In the genomic region with DNA sequence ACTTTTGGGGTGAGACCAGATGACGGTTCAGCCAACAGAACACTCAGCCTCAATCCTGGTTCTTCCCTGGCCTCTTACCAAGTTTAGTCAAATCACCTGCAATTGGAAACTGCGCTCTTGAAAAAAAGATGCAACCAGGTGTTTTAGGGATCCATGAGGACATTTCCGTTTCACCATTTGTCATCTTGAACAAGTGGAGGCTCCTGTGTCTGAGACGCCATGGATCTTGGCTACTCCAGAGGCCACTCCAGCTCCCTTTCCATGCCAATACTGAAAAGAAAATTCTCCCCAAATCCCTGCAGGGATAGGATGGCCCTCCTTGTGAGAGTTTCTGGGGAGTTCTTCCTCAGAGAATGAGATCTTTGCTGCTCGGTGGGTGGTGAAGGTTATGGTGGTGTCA, we compare ENCODE assay signal across 1 cellular context.
TF ChIP-seq lines count a peak whose summit lies in the region.

No MANE protein-coding gene starts in this region.

TF ChIP-seq in K562, 482 proteins besides CTCF, POLR2A, EP300 and RAD21 (continued from another document):
- no peak for TF ChIP-seq ZNF785 (CRISPR knock-in tag; IDR thresholded peaks at IDR 0.05)
- TF ChIP-seq KHSRP (IDR thresholded peaks at IDR 0.05): no peak
- TF ChIP-seq CBX3 (IDR thresholded peaks at IDR 0.05; ENCODE audit: borderline replicate concordance in 1 of 2, low read length in 2 of 2): no peak
- TF ChIP-seq ZNF263 (CRISPR knock-in tag; IDR thresholded peaks at IDR 0.05; ENCODE audit: borderline replicate concordance): no peak
- TF ChIP-seq, protein P1, sequence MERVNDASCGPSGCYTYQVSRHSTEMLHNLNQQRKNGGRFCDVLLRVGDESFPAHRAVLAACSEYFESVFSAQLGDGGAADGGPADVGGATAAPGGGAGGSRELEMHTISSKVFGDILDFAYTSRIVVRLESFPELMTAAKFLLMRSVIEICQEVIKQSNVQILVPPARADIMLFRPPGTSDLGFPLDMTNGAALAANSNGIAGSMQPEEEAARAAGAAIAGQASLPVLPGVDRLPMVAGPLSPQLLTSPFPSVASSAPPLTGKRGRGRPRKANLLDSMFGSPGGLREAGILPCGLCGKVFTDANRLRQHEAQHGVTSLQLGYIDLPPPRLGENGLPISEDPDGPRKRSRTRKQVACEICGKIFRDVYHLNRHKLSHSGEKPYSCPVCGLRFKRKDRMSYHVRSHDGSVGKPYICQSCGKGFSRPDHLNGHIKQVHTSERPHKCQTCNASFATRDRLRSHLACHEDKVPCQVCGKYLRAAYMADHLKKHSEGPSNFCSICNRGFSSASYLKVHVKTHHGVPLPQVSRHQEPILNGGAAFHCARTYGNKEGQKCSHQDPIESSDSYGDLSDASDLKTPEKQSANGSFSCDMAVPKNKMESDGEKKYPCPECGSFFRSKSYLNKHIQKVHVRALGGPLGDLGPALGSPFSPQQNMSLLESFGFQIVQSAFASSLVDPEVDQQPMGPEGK (CRISPR knock-in tag; IDR thresholded peaks at IDR 0.05; ENCODE audit: borderline replicate concordance): no peak
- TF ChIP-seq, protein P2, sequence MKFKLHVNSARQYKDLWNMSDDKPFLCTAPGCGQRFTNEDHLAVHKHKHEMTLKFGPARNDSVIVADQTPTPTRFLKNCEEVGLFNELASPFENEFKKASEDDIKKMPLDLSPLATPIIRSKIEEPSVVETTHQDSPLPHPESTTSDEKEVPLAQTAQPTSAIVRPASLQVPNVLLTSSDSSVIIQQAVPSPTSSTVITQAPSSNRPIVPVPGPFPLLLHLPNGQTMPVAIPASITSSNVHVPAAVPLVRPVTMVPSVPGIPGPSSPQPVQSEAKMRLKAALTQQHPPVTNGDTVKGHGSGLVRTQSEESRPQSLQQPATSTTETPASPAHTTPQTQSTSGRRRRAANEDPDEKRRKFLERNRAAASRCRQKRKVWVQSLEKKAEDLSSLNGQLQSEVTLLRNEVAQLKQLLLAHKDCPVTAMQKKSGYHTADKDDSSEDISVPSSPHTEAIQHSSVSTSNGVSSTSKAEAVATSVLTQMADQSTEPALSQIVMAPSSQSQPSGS (CRISPR knock-in tag; IDR thresholded peaks at IDR 0.05): 0 out of 2 replicates have a peak, but pooled peaks have one; percentile 6
- TF ChIP-seq CBX8 (IDR thresholded peaks at IDR 0.05; ENCODE audit: borderline replicate concordance, extremely low read depth, low read depth, low read length, poor library complexity, severe bottlenecking): no peak
- TF ChIP-seq ZNF780A (CRISPR knock-in tag; IDR thresholded peaks at IDR 0.05): no peak
- TF ChIP-seq, protein P3, sequence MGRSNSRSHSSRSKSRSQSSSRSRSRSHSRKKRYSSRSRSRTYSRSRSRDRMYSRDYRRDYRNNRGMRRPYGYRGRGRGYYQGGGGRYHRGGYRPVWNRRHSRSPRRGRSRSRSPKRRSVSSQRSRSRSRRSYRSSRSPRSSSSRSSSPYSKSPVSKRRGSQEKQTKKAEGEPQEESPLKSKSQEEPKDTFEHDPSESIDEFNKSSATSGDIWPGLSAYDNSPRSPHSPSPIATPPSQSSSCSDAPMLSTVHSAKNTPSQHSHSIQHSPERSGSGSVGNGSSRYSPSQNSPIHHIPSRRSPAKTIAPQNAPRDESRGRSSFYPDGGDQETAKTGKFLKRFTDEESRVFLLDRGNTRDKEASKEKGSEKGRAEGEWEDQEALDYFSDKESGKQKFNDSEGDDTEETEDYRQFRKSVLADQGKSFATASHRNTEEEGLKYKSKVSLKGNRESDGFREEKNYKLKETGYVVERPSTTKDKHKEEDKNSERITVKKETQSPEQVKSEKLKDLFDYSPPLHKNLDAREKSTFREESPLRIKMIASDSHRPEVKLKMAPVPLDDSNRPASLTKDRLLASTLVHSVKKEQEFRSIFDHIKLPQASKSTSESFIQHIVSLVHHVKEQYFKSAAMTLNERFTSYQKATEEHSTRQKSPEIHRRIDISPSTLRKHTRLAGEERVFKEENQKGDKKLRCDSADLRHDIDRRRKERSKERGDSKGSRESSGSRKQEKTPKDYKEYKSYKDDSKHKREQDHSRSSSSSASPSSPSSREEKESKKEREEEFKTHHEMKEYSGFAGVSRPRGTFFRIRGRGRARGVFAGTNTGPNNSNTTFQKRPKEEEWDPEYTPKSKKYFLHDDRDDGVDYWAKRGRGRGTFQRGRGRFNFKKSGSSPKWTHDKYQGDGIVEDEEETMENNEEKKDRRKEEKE (IDR thresholded peaks at IDR 0.05; ENCODE audit: borderline replicate concordance in 1 of 2, control insufficient read depth in 1 of 2, low read depth in 2 of 2, low read length in 1 of 2): no peak
- TF ChIP-seq HOXB6 (CRISPR knock-in tag; IDR thresholded peaks at IDR 0.05; ENCODE audit: borderline replicate concordance): no peak
- TF ChIP-seq SOX6 (IDR thresholded peaks at IDR 0.05): no peak
- no peak for TF ChIP-seq RB1 (IDR thresholded peaks at IDR 0.05; ENCODE audit: low read depth)
- no peak for TF ChIP-seq FOXK2 (conservative IDR thresholded peaks at IDR 0.05 in 1 of 2, IDR thresholded peaks at IDR 0.05 in 1 of 2; ENCODE audit: low read depth in 2 of 2)
